In the genomic region with DNA sequence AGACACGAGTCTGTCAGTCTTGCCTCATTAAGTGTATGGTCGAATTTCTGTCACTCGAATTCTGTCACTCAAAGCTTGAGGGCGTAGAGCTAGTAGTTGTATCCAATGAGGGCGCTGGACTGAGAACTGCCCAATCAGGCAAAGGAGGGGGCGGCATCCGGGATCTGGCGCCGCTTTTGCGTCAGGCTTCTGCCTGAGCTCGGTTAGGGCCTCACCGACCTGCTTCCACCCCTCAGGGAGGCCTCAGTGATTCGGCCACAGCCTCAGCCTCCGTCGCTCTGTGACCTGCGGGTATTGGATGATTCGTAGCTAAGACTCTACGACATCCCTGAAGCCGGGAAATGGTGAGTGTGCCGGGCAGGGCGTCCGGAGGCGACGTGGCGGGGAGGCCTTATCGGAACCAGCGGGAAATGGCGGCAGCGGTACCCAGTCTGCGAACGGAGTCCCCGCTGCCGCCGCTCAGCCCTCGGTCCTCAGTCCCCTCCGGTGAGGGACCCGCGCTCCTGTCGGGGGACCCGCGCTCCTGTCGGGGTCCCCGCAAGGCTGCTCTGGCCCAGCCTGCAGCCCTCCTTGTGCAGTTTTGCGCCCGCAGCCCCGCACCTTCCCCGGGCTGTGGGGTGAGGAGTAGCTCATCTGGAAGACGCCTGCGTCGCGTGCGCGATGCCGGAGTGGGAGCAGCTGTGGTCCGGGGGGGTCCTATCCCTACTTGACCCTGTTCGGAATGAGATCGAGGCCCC, we compare ENCODE assay signal across 8 cellular contexts.
DNase-seq lines count a peak whose midpoint lies in the region; ATAC-seq, FAIRE-seq and TF ChIP-seq lines count a peak whose summit lies in the region.

No MANE protein-coding gene starts in this region.

- H3K4me3 ChIP-seq in CD4-positive, alpha-beta memory T cell (ENCODE audit: low read length in 2 of 2), result no peak overlapping the region
- no peak overlapping the region for H3K4me3 ChIP-seq in neural progenitor cell

- no peak overlapping the region for H3K9ac ChIP-seq in neural progenitor cell

- ATAC-seq in activated CD8-positive, alpha-beta T cell treated with anti-CD3 and anti-CD28 coated beads, Interleukin-2, amount 10 ng/mL, durations not matched to agents 7 days and 5 days, result no peak
- ATAC-seq in GM18867 (IDR thresholded peaks at IDR 0.05; ENCODE audit: unreplicated experiment) (no peak), HG02870 (IDR thresholded peaks at IDR 0.05; ENCODE audit: unreplicated experiment) (no peak)

- FAIRE-seq in GM12891 (lab: Jason Lieb, UNC), result no peak

- no peak overlapping the region for H2AFZ ChIP-seq in neural progenitor cell (replicated peaks)

- POLR2A ChIA-PET in CD4-positive, alpha-beta memory T cell (lab: Charles Lee; ENCODE audit: partially characterized antibody), result no interaction called here
- POLR2A ChIA-PET in activated CD8-positive, alpha-beta T cell treated with anti-CD3 and anti-CD28 coated beads, Interleukin-2, amount 10 ng/mL, durations not matched to agents 7 days and 5 days (lab: Charles Lee), result interaction anchor here (0.5 kb wide), 1 partner anchor 162 kb away, joined by 3 read pairs; no protein-coding TSS in a partner anchor

- no peaks in the 10 kb centered on the region for H3K27me3 Mint-ChIP-seq in CD4-positive, alpha-beta memory T cell
- no peaks in the 10 kb centered on the region for H3K27me3 Mint-ChIP-seq in activated CD8-positive, alpha-beta T cell treated with anti-CD3 and anti-CD28 coated beads, Interleukin-2, amount 10 ng/mL, durations not matched to agents 7 days and 5 days (ENCODE audit: low read depth)
- H3K27me3 Mint-ChIP-seq in neural progenitor cell (ENCODE audit: insufficient read depth, low read depth), result no peaks in the 10 kb centered on the region

- no peaks in the 10 kb centered on the region for H3K36me3 ChIP-seq in CD4-positive, alpha-beta memory T cell (ENCODE audit: insufficient read depth, low read length)
- no peaks in the 10 kb centered on the region for H3K36me3 ChIP-seq in neural progenitor cell

- H3K27ac ChIP-seq in CD4-positive, alpha-beta memory T cell (ENCODE audit: low read depth, low read length), result no peak overlapping the region
- no peak overlapping the region for H3K27ac ChIP-seq in neural progenitor cell

- no peaks in the 10 kb centered on the region for H3F3A ChIP-seq in neural progenitor cell (ENCODE audit: low read depth)

- no peak for TF ChIP-seq CTCF in neural progenitor cell (IDR thresholded peaks at IDR 0.05)

- H3K27ac Mint-ChIP-seq in CD4-positive, alpha-beta memory T cell, result peak overlapping the region in 2 of 7 donors; percentile 9 to 35
- H3K27ac Mint-ChIP-seq in activated CD8-positive, alpha-beta T cell treated with anti-CD3 and anti-CD28 coated beads, Interleukin-2, amount 10 ng/mL, durations not matched to agents 7 days and 5 days, result no peak overlapping the region
- H3K27ac Mint-ChIP-seq in neural progenitor cell, result no peak overlapping the region

- no peak for TF ChIP-seq POLR2A in GM12891 (IDR thresholded peaks at IDR 0.05; ENCODE audit: low read depth, low read length)

- CTCF ChIA-PET in CD4-positive, alpha-beta memory T cell (lab: Charles Lee; ENCODE audit: partially characterized antibody), result interaction anchor here (1.3 kb wide), 1 partner anchor 143 kb away, joined by 3 read pairs; no protein-coding TSS in a partner anchor
- CTCF ChIA-PET in activated CD8-positive, alpha-beta T cell treated with anti-CD3 and anti-CD28 coated beads, Interleukin-2, amount 10 ng/mL, durations not matched to agents 7 days and 5 days (lab: Charles Lee), result no interaction called here

- H3K9me3 Mint-ChIP-seq in CD4-positive, alpha-beta memory T cell, result peaks cover 2 to 79% (median 64%) of the 10 kb centered on the region in 8 donors
- peaks cover 36% of the 10 kb centered on the region for H3K9me3 Mint-ChIP-seq in activated CD8-positive, alpha-beta T cell treated with anti-CD3 and anti-CD28 coated beads, Interleukin-2, amount 10 ng/mL, durations not matched to agents 7 days and 5 days (ENCODE audit: insufficient read depth)
- H3K9me3 Mint-ChIP-seq in neural progenitor cell, result peaks cover 27% of the 10 kb centered on the region

- no peaks in the 10 kb centered on the region for H3K27me3 ChIP-seq in CD4-positive, alpha-beta memory T cell (ENCODE audit: insufficient read depth, low read length)
- no peaks in the 10 kb centered on the region for H3K27me3 ChIP-seq in neural progenitor cell

- no peaks in the 10 kb centered on the region for H3K9me3 ChIP-seq in CD4-positive, alpha-beta memory T cell (ENCODE audit: control insufficient read depth in 1 of 2, low read length in 2 of 2)
- peaks cover under 1% of the 10 kb centered on the region for H3K9me3 ChIP-seq in neural progenitor cell (ENCODE audit: low read depth)

- peak in 2 of 5 donors; percentile 6 to 7 for DNase-seq in CD4-positive, alpha-beta memory T cell
- peak; percentile 23 for DNase-seq in activated CD8-positive, alpha-beta T cell treated with anti-CD3 and anti-CD28 coated beads, Interleukin-2, amount 10 ng/mL, durations not matched to agents 7 days and 5 days
- DNase-seq in head of caudate nucleus (peak; percentile 74 to 94 (median 87)), neural progenitor cell (ENCODE audit: low spot score) (peak; percentile 6), NCI-H187 (lab: John Stamatoyannopoulos, UW) (no peak), GM12891 (ENCODE audit: insufficient read length, low spot score) (no peak)

- peaks cover 27% of the 10 kb centered on the region for H3K4me1 ChIP-seq in CD4-positive, alpha-beta memory T cell (ENCODE audit: insufficient read depth, low read length)
- H3K4me1 ChIP-seq in neural progenitor cell, result no peaks in the 10 kb centered on the region

- H3K4me2 ChIP-seq in neural progenitor cell, result no peak overlapping the region

- peaks cover 10 to 53% (median 30%) of the 10 kb centered on the region in 4 donors for H3K4me1 Mint-ChIP-seq in CD4-positive, alpha-beta memory T cell
- peaks cover 37% of the 10 kb centered on the region for H3K4me1 Mint-ChIP-seq in activated CD8-positive, alpha-beta T cell treated with anti-CD3 and anti-CD28 coated beads, Interleukin-2, amount 10 ng/mL, durations not matched to agents 7 days and 5 days (ENCODE audit: low read depth)
- no peaks in the 10 kb centered on the region for H3K4me1 Mint-ChIP-seq in neural progenitor cell

- intact Hi-C loops in CD4-positive, alpha-beta memory T cell (cut with micrococcal nuclease), result no loop called here
- intact Hi-C loops in head of caudate nucleus (cut with DNase I), result no loop called here

- no peaks in the 10 kb centered on the region for H3K79me2 ChIP-seq in neural progenitor cell (ENCODE audit: low read depth)

- H4K20me1 ChIP-seq in neural progenitor cell (ENCODE audit: low read depth), result no peaks in the 10 kb centered on the region

- H3K36me3 Mint-ChIP-seq in CD4-positive, alpha-beta memory T cell, result peaks cover 11 to 26% of the 10 kb centered on the region in 2 donors
- H3K36me3 Mint-ChIP-seq in activated CD8-positive, alpha-beta T cell treated with anti-CD3 and anti-CD28 coated beads, Interleukin-2, amount 10 ng/mL, durations not matched to agents 7 days and 5 days (ENCODE audit: low read depth), result peaks cover 50% of the 10 kb centered on the region
- peaks cover 4% of the 10 kb centered on the region for H3K36me3 Mint-ChIP-seq in neural progenitor cell

- H3K4me3 Mint-ChIP-seq in CD4-positive, alpha-beta memory T cell, result peak overlapping the region in 6 of 8 donors; percentile 15 to 63 (median 26)
- H3K4me3 Mint-ChIP-seq in activated CD8-positive, alpha-beta T cell treated with anti-CD3 and anti-CD28 coated beads, Interleukin-2, amount 10 ng/mL, durations not matched to agents 7 days and 5 days, result no peak overlapping the region
- no peak overlapping the region for H3K4me3 Mint-ChIP-seq in neural progenitor cell

TF ChIP-seq in GM12891, 5 proteins besides CTCF, POLR2A, EP300 and RAD21:
- no peak for TF ChIP-seq POLR2AphosphoS5 (IDR thresholded peaks at IDR 0.05; ENCODE audit: low read depth, low read length)
- no peak for TF ChIP-seq PAX5 (IDR thresholded peaks at IDR 0.05; ENCODE audit: insufficient read depth, low read length, severe bottlenecking)
- TF ChIP-seq POU2F2 (IDR thresholded peaks at IDR 0.05; ENCODE audit: low read depth, low read length), result no peak
- no peak for TF ChIP-seq SPI1 (IDR thresholded peaks at IDR 0.05; ENCODE audit: low read depth, low read length)
- TF ChIP-seq TAF1 (IDR thresholded peaks at IDR 0.05; ENCODE audit: low read depth, low read length), result no peak
TF ChIP-seq in GM12891: peak in this region for 0.

Comparison
In these comparisons a context has a peak if more than half of its experiments do, and no peak if none do; other contexts are left out.
1. DNase-seq: peak in activated CD8-positive, alpha-beta T cell treated with anti-CD3 and anti-CD28 coated beads, Interleukin-2, amount 10 ng/mL, durations not matched to agents 7 days and 5 days (single experiment), head of caudate nucleus (42 of 42) and neural progenitor cell (single experiment); none in NCI-H187 (0 of 2) and GM12891 (single experiment).
2. H3K4me3 Mint-ChIP-seq: peak in CD4-positive, alpha-beta memory T cell (6 of 8); none in activated CD8-positive, alpha-beta T cell treated with anti-CD3 and anti-CD28 coated beads, Interleukin-2, amount 10 ng/mL, durations not matched to agents 7 days and 5 days (single experiment) and neural progenitor cell (single experiment).